In the genomic region with DNA sequence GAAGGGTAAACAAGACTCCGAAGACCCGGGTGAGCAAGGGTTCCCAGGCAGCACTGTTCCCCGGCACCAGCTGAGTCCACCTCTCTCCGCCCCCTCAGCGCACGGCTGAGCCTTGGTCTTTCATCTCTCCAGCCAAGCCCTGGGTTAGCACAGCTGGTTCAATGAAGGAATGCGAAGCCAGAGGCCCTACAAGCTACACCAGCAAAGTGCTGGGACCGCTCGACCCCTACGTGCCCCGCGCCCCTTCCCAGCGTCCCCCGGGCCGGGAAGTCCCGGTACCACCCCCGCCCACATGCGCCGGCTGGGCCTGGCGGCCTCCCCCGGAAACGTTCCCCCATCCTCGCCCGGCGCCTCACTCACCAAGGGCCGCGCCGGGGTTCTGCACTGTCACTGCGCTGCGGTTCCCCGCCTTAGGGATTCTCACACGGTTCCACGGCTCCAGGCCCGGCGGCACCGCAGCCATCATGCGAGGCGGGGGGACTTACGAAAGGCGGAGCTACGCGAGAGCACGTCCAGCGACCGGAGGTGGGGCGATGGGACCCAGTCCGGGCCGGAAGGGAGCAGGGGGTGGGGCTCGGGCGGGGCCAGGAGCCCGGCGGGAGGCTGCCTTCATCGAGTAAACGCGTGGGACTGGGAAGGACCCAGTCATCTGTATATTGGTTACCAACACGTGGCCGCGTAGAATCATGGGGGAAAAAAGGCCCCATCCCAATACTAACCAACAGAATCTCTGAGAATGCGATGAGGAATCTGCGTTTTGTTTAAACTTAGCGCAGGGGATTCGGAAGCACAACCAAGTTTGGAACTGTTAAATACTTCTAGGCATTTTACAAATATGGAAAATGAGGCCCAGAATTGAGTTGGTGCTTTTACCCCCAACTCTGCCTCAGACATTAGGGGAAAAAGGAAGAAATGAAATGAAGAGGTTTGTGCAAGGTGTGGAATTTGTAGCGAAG, we compare ENCODE assay signal across 1 cellular context.
TF ChIP-seq lines count a peak whose summit lies in the region.

No MANE protein-coding gene starts in this region.

TF ChIP-seq in HepG2, 621 proteins besides CTCF, POLR2A, EP300 and RAD21 (continued from another document and continues in another):
- TF ChIP-seq, protein P1, sequence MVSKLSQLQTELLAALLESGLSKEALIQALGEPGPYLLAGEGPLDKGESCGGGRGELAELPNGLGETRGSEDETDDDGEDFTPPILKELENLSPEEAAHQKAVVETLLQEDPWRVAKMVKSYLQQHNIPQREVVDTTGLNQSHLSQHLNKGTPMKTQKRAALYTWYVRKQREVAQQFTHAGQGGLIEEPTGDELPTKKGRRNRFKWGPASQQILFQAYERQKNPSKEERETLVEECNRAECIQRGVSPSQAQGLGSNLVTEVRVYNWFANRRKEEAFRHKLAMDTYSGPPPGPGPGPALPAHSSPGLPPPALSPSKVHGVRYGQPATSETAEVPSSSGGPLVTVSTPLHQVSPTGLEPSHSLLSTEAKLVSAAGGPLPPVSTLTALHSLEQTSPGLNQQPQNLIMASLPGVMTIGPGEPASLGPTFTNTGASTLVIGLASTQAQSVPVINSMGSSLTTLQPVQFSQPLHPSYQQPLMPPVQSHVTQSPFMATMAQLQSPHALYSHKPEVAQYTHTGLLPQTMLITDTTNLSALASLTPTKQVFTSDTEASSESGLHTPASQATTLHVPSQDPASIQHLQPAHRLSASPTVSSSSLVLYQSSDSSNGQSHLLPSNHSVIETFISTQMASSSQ (IDR thresholded peaks at IDR 0.05; ENCODE audit: low read depth), result no peak
- TF ChIP-seq, protein P1 (CRISPR knock-in tag; IDR thresholded peaks at IDR 0.05; ENCODE audit: borderline replicate concordance), result peak; percentile 48; the same call in 1 of the 2 replicates
- TF ChIP-seq, protein P2, sequence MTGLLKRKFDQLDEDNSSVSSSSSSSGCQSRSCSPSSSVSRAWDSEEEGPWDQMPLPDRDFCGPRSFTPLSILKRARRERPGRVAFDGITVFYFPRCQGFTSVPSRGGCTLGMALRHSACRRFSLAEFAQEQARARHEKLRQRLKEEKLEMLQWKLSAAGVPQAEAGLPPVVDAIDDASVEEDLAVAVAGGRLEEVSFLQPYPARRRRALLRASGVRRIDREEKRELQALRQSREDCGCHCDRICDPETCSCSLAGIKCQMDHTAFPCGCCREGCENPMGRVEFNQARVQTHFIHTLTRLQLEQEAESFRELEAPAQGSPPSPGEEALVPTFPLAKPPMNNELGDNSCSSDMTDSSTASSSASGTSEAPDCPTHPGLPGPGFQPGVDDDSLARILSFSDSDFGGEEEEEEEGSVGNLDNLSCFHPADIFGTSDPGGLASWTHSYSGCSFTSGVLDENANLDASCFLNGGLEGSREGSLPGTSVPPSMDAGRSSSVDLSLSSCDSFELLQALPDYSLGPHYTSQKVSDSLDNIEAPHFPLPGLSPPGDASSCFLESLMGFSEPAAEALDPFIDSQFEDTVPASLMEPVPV (CRISPR knock-in tag; IDR thresholded peaks at IDR 0.05), result peak; percentile 82; the same call in 1 of the 2 replicates
- TF ChIP-seq, protein P3, sequence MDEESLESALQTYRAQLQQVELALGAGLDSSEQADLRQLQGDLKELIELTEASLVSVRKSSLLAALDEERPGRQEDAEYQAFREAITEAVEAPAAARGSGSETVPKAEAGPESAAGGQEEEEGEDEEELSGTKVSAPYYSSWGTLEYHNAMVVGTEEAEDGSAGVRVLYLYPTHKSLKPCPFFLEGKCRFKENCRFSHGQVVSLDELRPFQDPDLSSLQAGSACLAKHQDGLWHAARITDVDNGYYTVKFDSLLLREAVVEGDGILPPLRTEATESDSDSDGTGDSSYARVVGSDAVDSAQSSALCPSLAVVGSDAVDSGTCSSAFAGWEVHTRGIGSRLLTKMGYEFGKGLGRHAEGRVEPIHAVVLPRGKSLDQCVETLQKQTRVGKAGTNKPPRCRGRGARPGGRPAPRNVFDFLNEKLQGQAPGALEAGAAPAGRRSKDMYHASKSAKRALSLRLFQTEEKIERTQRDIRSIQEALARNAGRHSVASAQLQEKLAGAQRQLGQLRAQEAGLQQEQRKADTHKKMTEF (CRISPR knock-in tag; IDR thresholded peaks at IDR 0.05), result peak; percentile 90
- TF ChIP-seq ZFP37 (CRISPR knock-in tag; IDR thresholded peaks at IDR 0.05; ENCODE audit: borderline replicate concordance) (peak; percentile 17; the same call in 1 of the 2 replicates), ZNF607 (CRISPR knock-in tag; IDR thresholded peaks at IDR 0.05; ENCODE audit: borderline replicate concordance) (peak; percentile 67; the same call in 1 of the 2 replicates), MAFF (IDR thresholded peaks at IDR 0.05; ENCODE audit: low read depth, low read length) (no peak), ZBTB20 (CRISPR knock-in tag; IDR thresholded peaks at IDR 0.05; ENCODE audit: borderline replicate concordance, low read depth) (peak; percentile 89), RBAK (CRISPR knock-in tag; IDR thresholded peaks at IDR 0.05) (no peak), SCMH1 (CRISPR knock-in tag; IDR thresholded peaks at IDR 0.05; ENCODE audit: borderline replicate concordance) (no peak), MIER2 (CRISPR knock-in tag; IDR thresholded peaks at IDR 0.05) (peak; percentile 18; the same call in 1 of the 2 replicates), HHEX (CRISPR knock-in tag; IDR thresholded peaks at IDR 0.05) (no peak), FOXM1 (CRISPR knock-in tag; IDR thresholded peaks at IDR 0.05) (0 out of 2 replicates have a peak, but pooled peaks have one; percentile 21), ZNF264 (CRISPR knock-in tag; IDR thresholded peaks at IDR 0.05) (no peak; the same call in 1 of the 2 replicates), THAP11 (CRISPR knock-in tag; IDR thresholded peaks at IDR 0.05) (peak; percentile 84), ZNF652 (CRISPR knock-in tag; IDR thresholded peaks at IDR 0.05; ENCODE audit: borderline replicate concordance, low read depth) (peak; percentile 10; the same call in 1 of the 2 replicates), ZNF768 (CRISPR knock-in tag; IDR thresholded peaks at IDR 0.05) (peak; percentile 73), SMAD1 (CRISPR knock-in tag; IDR thresholded peaks at IDR 0.05; ENCODE audit: borderline replicate concordance, low read depth) (0 out of 2 replicates have a peak, but pooled peaks have one; percentile 32), ZNF747 (CRISPR knock-in tag; IDR thresholded peaks at IDR 0.05; ENCODE audit: borderline replicate concordance) (peak; percentile 89), ZNF839 (CRISPR knock-in tag; IDR thresholded peaks at IDR 0.05; ENCODE audit: borderline replicate concordance) (peak; percentile 36; the same call in 1 of the 2 replicates), KLF11 (CRISPR knock-in tag; IDR thresholded peaks at IDR 0.05) (peak; percentile 46; the same call in 1 of the 2 replicates), HDAC6 (IDR thresholded peaks at IDR 0.05; ENCODE audit: low read depth, low read length) (no peak), ETV5 (CRISPR knock-in tag; IDR thresholded peaks at IDR 0.05; ENCODE audit: borderline replicate concordance) (peak; percentile 81), ZNF296 (CRISPR knock-in tag; conservative IDR thresholded peaks at IDR 0.05) (no peak; the same call in 1 of the 2 replicates), ZNF12 (CRISPR knock-in tag; IDR thresholded peaks at IDR 0.05) (0 out of 2 replicates have a peak, but pooled peaks have one; percentile 49), ZBTB7A (CRISPR knock-in tag; IDR thresholded peaks at IDR 0.05) (peak; percentile 79), ATM (IDR thresholded peaks at IDR 0.05; ENCODE audit: borderline replicate concordance) (no peak), ZNF615 (CRISPR knock-in tag; IDR thresholded peaks at IDR 0.05; ENCODE audit: borderline replicate concordance) (0 out of 2 replicates have a peak, but pooled peaks have one; percentile 41), GZF1 (CRISPR knock-in tag; IDR thresholded peaks at IDR 0.05) (no peak), ZNF780A (CRISPR knock-in tag; IDR thresholded peaks at IDR 0.05) (peak; percentile 82; the same call in 1 of the 2 replicates), KAT7 (CRISPR knock-in tag; IDR thresholded peaks at IDR 0.05; ENCODE audit: borderline replicate concordance) (peak; percentile 61; the same call in 1 of the 2 replicates), MEIS2 (CRISPR knock-in tag; IDR thresholded peaks at IDR 0.05) (no peak), RFX3 (CRISPR knock-in tag; IDR thresholded peaks at IDR 0.05) (no peak), ZNF816 (CRISPR knock-in tag; IDR thresholded peaks at IDR 0.05; ENCODE audit: borderline replicate concordance) (peak; percentile 92), ZNF160 (CRISPR knock-in tag; IDR thresholded peaks at IDR 0.05) (peak; percentile 93), MAFG (CRISPR knock-in tag; IDR thresholded peaks at IDR 0.05) (no peak), GABPB1 (CRISPR knock-in tag; IDR thresholded peaks at IDR 0.05) (peak; percentile 93), ZKSCAN8 (CRISPR knock-in tag; IDR thresholded peaks at IDR 0.05; ENCODE audit: borderline replicate concordance) (no peak; the same call in 1 of the 2 replicates), MBD4 (IDR thresholded peaks at IDR 0.05; ENCODE audit: borderline replicate concordance, low read length) (no peak), NRL (CRISPR knock-in tag; IDR thresholded peaks at IDR 0.05; ENCODE audit: borderline replicate concordance) (peak; percentile 83)
- TF ChIP-seq, protein P4, sequence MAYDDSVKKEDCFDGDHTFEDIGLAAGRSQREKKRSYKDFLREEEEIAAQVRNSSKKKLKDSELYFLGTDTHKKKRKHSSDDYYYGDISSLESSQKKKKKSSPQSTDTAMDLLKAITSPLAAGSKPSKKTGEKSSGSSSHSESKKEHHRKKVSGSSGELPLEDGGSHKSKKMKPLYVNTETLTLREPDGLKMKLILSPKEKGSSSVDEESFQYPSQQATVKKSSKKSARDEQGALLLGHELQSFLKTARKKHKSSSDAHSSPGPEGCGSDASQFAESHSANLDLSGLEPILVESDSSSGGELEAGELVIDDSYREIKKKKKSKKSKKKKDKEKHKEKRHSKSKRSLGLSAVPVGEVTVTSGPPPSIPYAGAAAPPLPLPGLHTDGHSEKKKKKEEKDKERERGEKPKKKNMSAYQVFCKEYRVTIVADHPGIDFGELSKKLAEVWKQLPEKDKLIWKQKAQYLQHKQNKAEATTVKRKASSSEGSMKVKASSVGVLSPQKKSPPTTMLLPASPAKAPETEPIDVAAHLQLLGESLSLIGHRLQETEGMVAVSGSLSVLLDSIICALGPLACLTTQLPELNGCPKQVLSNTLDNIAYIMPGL (CRISPR knock-in tag; IDR thresholded peaks at IDR 0.05; ENCODE audit: borderline replicate concordance in 1 of 2, low read depth in 1 of 2), result peak; percentile 84 to 87
- TF ChIP-seq, protein P5, sequence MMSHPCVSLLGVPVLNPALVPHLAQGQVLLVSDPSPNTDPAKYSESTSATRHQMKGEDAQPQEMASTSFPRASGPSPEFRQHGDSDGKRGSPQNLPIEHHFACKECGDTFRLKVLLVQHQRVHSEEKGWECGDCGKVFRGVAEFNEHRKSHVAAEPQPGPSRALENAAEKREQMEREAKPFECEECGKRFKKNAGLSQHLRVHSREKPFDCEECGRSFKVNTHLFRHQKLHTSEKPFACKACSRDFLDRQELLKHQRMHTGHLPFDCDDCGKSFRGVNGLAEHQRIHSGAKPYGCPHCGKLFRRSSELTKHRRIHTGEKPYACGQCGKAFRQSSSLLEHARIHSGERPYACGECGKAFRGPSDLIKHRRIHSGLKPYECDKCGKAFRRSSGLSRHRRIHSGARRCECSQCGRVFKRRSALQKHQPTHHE (CRISPR knock-in tag; IDR thresholded peaks at IDR 0.05; ENCODE audit: borderline replicate concordance), result peak; percentile 68; the same call in 1 of the 2 replicates
- TF ChIP-seq, protein P6, sequence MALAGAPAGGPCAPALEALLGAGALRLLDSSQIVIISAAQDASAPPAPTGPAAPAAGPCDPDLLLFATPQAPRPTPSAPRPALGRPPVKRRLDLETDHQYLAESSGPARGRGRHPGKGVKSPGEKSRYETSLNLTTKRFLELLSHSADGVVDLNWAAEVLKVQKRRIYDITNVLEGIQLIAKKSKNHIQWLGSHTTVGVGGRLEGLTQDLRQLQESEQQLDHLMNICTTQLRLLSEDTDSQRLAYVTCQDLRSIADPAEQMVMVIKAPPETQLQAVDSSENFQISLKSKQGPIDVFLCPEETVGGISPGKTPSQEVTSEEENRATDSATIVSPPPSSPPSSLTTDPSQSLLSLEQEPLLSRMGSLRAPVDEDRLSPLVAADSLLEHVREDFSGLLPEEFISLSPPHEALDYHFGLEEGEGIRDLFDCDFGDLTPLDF (CRISPR knock-in tag; IDR thresholded peaks at IDR 0.05), result 0 out of 2 replicates have a peak, but pooled peaks have one; percentile 5
- TF ChIP-seq, protein P7, sequence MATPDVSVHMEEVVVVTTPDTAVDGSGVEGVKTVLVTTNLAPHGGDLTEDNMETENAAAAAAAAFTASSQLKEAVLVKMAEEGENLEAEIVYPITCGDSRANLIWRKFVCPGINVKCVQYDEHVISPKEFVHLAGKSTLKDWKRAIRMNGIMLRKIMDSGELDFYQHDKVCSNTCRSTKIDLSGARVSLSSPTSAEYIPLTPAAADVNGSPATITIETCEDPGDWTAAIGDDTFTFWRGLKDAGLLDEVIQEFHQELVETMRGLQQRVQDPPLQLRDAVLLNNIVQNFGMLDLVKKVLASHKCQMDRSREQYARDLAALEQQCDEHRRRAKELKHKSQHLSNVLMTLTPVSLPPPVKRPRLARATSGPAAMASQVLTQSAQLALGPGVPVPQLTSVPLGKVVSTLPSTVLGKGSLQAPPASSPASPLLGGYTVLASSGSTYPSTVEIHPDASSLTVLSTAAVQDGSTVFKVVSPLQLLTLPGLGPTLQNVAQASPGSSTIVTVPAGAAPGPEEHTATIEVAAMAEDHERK (CRISPR knock-in tag; IDR thresholded peaks at IDR 0.05; ENCODE audit: low read depth), result peak; percentile 81
- TF ChIP-seq, protein P8, sequence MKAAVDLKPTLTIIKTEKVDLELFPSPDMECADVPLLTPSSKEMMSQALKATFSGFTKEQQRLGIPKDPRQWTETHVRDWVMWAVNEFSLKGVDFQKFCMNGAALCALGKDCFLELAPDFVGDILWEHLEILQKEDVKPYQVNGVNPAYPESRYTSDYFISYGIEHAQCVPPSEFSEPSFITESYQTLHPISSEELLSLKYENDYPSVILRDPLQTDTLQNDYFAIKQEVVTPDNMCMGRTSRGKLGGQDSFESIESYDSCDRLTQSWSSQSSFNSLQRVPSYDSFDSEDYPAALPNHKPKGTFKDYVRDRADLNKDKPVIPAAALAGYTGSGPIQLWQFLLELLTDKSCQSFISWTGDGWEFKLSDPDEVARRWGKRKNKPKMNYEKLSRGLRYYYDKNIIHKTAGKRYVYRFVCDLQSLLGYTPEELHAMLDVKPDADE (CRISPR knock-in tag; IDR thresholded peaks at IDR 0.05), result no peak
- TF ChIP-seq, protein P9, sequence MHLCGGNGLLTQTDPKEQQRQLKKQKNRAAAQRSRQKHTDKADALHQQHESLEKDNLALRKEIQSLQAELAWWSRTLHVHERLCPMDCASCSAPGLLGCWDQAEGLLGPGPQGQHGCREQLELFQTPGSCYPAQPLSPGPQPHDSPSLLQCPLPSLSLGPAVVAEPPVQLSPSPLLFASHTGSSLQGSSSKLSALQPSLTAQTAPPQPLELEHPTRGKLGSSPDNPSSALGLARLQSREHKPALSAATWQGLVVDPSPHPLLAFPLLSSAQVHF (CRISPR knock-in tag; IDR thresholded peaks at IDR 0.05), result peak; percentile 86
